In the genomic region with DNA sequence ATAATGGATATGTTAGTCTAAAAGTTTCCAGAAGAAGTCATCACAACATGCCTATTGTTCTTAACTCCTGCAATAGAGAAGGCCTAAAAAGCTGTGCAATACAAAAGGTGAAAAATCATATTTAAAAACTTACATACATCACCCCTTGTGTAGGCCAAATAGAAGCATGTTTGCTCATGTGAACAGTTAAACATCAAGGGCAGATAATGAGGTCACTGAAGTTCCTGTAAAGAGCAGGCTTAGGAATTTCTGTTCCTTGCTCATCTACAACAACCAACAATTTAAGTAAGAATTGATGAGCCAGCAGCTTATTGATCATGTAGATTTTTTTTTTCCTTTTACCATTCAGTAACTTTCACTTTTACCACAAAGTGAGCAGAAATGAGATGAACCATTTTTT, we compare ENCODE assay signal across 22 cellular contexts. TPM values are rescaled to one million over a fixed set of nuclear protein-coding genes. Genes with fewer than 3 reads are reported as not detected.
DNase-seq lines count a peak whose midpoint lies in the region; ATAC-seq, FAIRE-seq and TF ChIP-seq lines count a peak whose summit lies in the region.
"Had no signal": no experiment of that assay in that cellular context is flagged by ENCODE, and none has a peak within 500 bp of the region (broad histone marks: within the 10 kb centered on the region; RNA-seq: fewer than 3 reads in every experiment).

No MANE protein-coding gene starts in this region.

- H3K9me3 Mint-ChIP-seq in activated CD4-positive, alpha-beta memory T cell treated with anti-CD3 and anti-CD28 coated beads for 36 hours, result no peaks in the 10 kb centered on the region
- H3K9me3 Mint-ChIP-seq: CD4-positive, CD25-positive, alpha-beta regulatory T cell; memory B cell; naive thymus-derived CD8-positive, alpha-beta T cell; stimulated activated naive B cell treated with anti-CD40 and anti-IgM and Interleukin-4, amounts not matched to agents 10 μg/mL and 1 μg/mL and 100 μg/mL, for 72 hours; WTC11 had no signal

- H3K4me2 ChIP-seq in A549 (peak overlapping the region; percentile 63), HCT116 (ENCODE audit: low read length) (peak overlapping the region; percentile 77; the same call in 1 of the 2 replicates), hepatocyte (no peak overlapping the region)

- H2AFZ ChIP-seq in HCT116 (ENCODE audit: low read depth, low read length, poor library complexity, severe bottlenecking) (peak overlapping the region; percentile 100), hepatocyte (no peak overlapping the region)

- RAD21 ChIA-PET in HCT116 (lab: Charles Lee; ENCODE audit: low non-redundant PET in 1 of 2, low total read pairs in 2 of 2, uncharacterized antibody in 2 of 2, unreplicated experiment in 2 of 2), result no interaction called here

- ATAC-seq in A549, result peak in 1 of 2 experiments; percentile 37; a peak in 1 of 6 replicates
- no peak for ATAC-seq in HCT116
- no peak for ATAC-seq in body of pancreas
- no peak for ATAC-seq in GM18868 (IDR thresholded peaks at IDR 0.05; ENCODE audit: unreplicated experiment)
- ATAC-seq: naive thymus-derived CD8-positive, alpha-beta T cell; WTC11 had no signal

- peak overlapping the region; percentile 45 for H3K27ac Mint-ChIP-seq in activated CD4-positive, alpha-beta memory T cell treated with anti-CD3 and anti-CD28 coated beads for 36 hours
- H3K27ac Mint-ChIP-seq: memory B cell; stimulated activated naive B cell treated with anti-CD40 and anti-IgM and Interleukin-4, amounts not matched to agents 10 μg/mL and 1 μg/mL and 100 μg/mL, for 72 hours; WTC11 had no signal

- intact Hi-C loops in HCT116 (cut with micrococcal nuclease), result no loop called here
- intact Hi-C loops in activated CD4-positive, alpha-beta memory T cell treated with anti-CD3 and anti-CD28 coated beads for 36 hours (cut with micrococcal nuclease), result no loop called here
- intact Hi-C loops in body of pancreas (cut with DNase I), result no loop called here

- H3K4me3 Mint-ChIP-seq in activated CD4-positive, alpha-beta memory T cell treated with anti-CD3 and anti-CD28 coated beads for 36 hours, result no peak overlapping the region
- H3K4me3 Mint-ChIP-seq: CD4-positive, CD25-positive, alpha-beta regulatory T cell; memory B cell; WTC11 had no signal

- H3K36me3 ChIP-seq in HCT116 (ENCODE audit: control insufficient read depth in 1 of 2, insufficient read depth in 2 of 2, low read length in 2 of 2), result no peaks in the 10 kb centered on the region
- no peaks in the 10 kb centered on the region for H3K36me3 ChIP-seq in hepatocyte (replicated peaks; ENCODE audit: insufficient read depth, low read depth)
- no peaks in the 10 kb centered on the region for H3K36me3 ChIP-seq in body of pancreas (replicated peaks in 1 of 2; ENCODE audit: insufficient read depth in 1 of 2, low read depth in 2 of 2)
- no peaks in the 10 kb centered on the region for H3K36me3 ChIP-seq in suprapubic skin
- H3K36me3 ChIP-seq: cardiac muscle cell had no signal

- TF ChIP-seq POLR2A in A549 (IDR thresholded peaks at IDR 0.05; ENCODE audit: low read length) (no peak), HCT116 (IDR thresholded peaks at IDR 0.05; ENCODE audit: borderline replicate concordance, extremely low read depth, insufficient read depth, insufficient read length) (no peak), body of pancreas (IDR thresholded peaks at IDR 0.05) (no peak), suprapubic skin (IDR thresholded peaks at IDR 0.05) (no peak)

- peaks cover 16% of the 10 kb centered on the region for H3K4me1 Mint-ChIP-seq in activated CD4-positive, alpha-beta memory T cell treated with anti-CD3 and anti-CD28 coated beads for 36 hours (ENCODE audit: low read depth)
- H3K4me1 Mint-ChIP-seq: memory B cell had no signal

- no peaks in the 10 kb centered on the region for H3K9me2 ChIP-seq in HCT116 (ENCODE audit: insufficient read depth)
- H3K9me2 ChIP-seq in hepatocyte (replicated peaks; ENCODE audit: insufficient read depth), result no peaks in the 10 kb centered on the region

- H3K27me3 ChIP-seq in HCT116 (ENCODE audit: insufficient read depth, low read length) (no peaks in the 10 kb centered on the region), hepatocyte (no peaks in the 10 kb centered on the region), body of pancreas (no peaks in the 10 kb centered on the region), suprapubic skin (no peaks in the 10 kb centered on the region)
- H3K27me3 ChIP-seq: cardiac muscle cell had no signal

- BruUV-seq in HCT116 (replicated peaks; lab: Mats Ljungman, UMichigan), result no TSS peak

- CTCF ChIA-PET in A549 (lab: Yijun Ruan, JAX), result interaction anchor here (0.6 to 1.5 kb wide), 2 partner anchors 13 to 238 kb away, joined by 3 read pairs; no protein-coding TSS in a partner anchor
- CTCF ChIA-PET in HCT116 (lab: Charles Lee), result interaction anchor here (1.5 kb wide), 1 partner anchor 90 kb away, joined by 3 read pairs; no protein-coding TSS in a partner anchor
- CTCF ChIA-PET in activated CD4-positive, alpha-beta memory T cell treated with anti-CD3 and anti-CD28 coated beads for 36 hours (lab: Charles Lee), result interaction anchor here (1.0 to 4.0 kb wide), 2 partner anchors 12 to 101 kb away, joined by 3 to 23 read pairs; no protein-coding TSS in a partner anchor

- TF ChIP-seq CTCF in A549 (IDR thresholded peaks at IDR 0.05), result no peak
- TF ChIP-seq CTCF in HCT116 (IDR thresholded peaks at IDR 0.05 in 2 of 3, conservative IDR thresholded peaks at IDR 0.05 in 1 of 3; ENCODE audit: borderline replicate concordance in 1 of 3, insufficient read depth in 1 of 3, low read depth in 2 of 3, low read length in 2 of 3), result no peak
- TF ChIP-seq CTCF in hepatocyte (IDR thresholded peaks at IDR 0.05; ENCODE audit: poor library complexity), result no peak
- TF ChIP-seq CTCF in body of pancreas (IDR thresholded peaks at IDR 0.05), result no peak
- TF ChIP-seq CTCF in suprapubic skin (IDR thresholded peaks at IDR 0.05), result no peak

- H3K4me1 ChIP-seq in A549, result peaks cover 18% of the 10 kb centered on the region
- peaks cover 16 to 25% of the 10 kb centered on the region in 2 experiments for H3K4me1 ChIP-seq in HCT116 (ENCODE audit: control insufficient read depth in 1 of 2, insufficient read depth in 2 of 2, low read length in 2 of 2)
- peaks cover 11% of the 10 kb centered on the region for H3K4me1 ChIP-seq in hepatocyte (ENCODE audit: insufficient read depth)
- H3K4me1 ChIP-seq in body of pancreas, result no peaks in the 10 kb centered on the region
- no peaks in the 10 kb centered on the region for H3K4me1 ChIP-seq in suprapubic skin

- H3K9me3 ChIP-seq in A549 (no peaks in the 10 kb centered on the region), HCT116 (ENCODE audit: control insufficient read depth in 1 of 2, insufficient read depth in 1 of 2, low read depth in 1 of 2, low read length in 2 of 2) (no peaks in the 10 kb centered on the region), hepatocyte (ENCODE audit: low read depth) (no peaks in the 10 kb centered on the region), body of pancreas (no peaks in the 10 kb centered on the region), suprapubic skin (no peaks in the 10 kb centered on the region)

- H3K4me3 ChIP-seq in A549 (no peak overlapping the region), HCT116 (replicated peaks in 1 of 2; ENCODE audit: low read depth in 1 of 2, low read length in 2 of 2) (no peak overlapping the region), hepatocyte (no peak overlapping the region), body of pancreas (no peak overlapping the region), suprapubic skin (no peak overlapping the region)
- H3K4me3 ChIP-seq: cardiac muscle cell, GM23248 had no signal

- no peaks in the 10 kb centered on the region for H3K79me2 ChIP-seq in HCT116 (ENCODE audit: insufficient read depth, low read length)
- no peaks in the 10 kb centered on the region for H3K79me2 ChIP-seq in hepatocyte

- TF ChIP-seq EP300 in A549 (IDR thresholded peaks at IDR 0.05) (no peak), suprapubic skin (IDR thresholded peaks at IDR 0.05) (no peak)

- no peaks in the 10 kb centered on the region for H3K27me3 Mint-ChIP-seq in activated CD4-positive, alpha-beta memory T cell treated with anti-CD3 and anti-CD28 coated beads for 36 hours
- H3K27me3 Mint-ChIP-seq: memory B cell; naive thymus-derived CD8-positive, alpha-beta T cell; stimulated activated naive B cell treated with anti-CD40 and anti-IgM and Interleukin-4, amounts not matched to agents 10 μg/mL and 1 μg/mL and 100 μg/mL, for 72 hours had no signal

- POLR2A ChIA-PET in A549 (lab: Yijun Ruan, JAX), result interaction anchor here (0.6 to 0.7 kb wide), 3 partner anchors 31 to 242 kb away, joined by 3 to 5 read pairs (median 3); no protein-coding TSS in a partner anchor
- POLR2A ChIA-PET in HCT116 (lab: Charles Lee), result interaction anchor here (1.3 to 2.3 kb wide), 3 partner anchors 8 to 114 kb away, joined by 3 to 5 read pairs (median 3); a partner anchor contains a TSS
- POLR2A ChIA-PET in activated CD4-positive, alpha-beta memory T cell treated with anti-CD3 and anti-CD28 coated beads for 36 hours (lab: Charles Lee), result interaction anchor here (1.1 to 2.2 kb wide), 2 partner anchors 8 to 11 kb away, joined by 5 to 11 read pairs; a partner anchor contains a TSS

- H3K9ac ChIP-seq in HCT116 (ENCODE audit: low read length), result no peak overlapping the region
- H3K9ac ChIP-seq: GM23248 had no signal

- H3K36me3 Mint-ChIP-seq in activated CD4-positive, alpha-beta memory T cell treated with anti-CD3 and anti-CD28 coated beads for 36 hours, result peaks cover 2% of the 10 kb centered on the region
- H3K36me3 Mint-ChIP-seq: CD4-positive, CD25-positive, alpha-beta regulatory T cell; memory B cell; naive thymus-derived CD8-positive, alpha-beta T cell; WTC11 had no signal

- no peak for FAIRE-seq in A549 (lab: Jason Lieb, UNC)
- FAIRE-seq: GM12891 had no signal

- DNase-seq in A549 (ENCODE audit: low read depth in 1 of 2, low spot score in 1 of 2) (no peak), HCT116 (ENCODE audit: low read depth, low spot score) (no peak), hepatocyte (ENCODE audit: low spot score) (no peak), body of pancreas (no peak), HuH-7 (ENCODE audit: low spot score) (no peak), suprapubic skin (ENCODE audit: low spot score in 2 of 2) (no peak)
- no peak for DNase-seq in activated CD4-positive, alpha-beta memory T cell treated with anti-CD3 and anti-CD28 coated beads for 36 hours
- DNase-seq: activated CD8-positive, alpha-beta memory T cell treated with anti-CD3 and anti-CD28 coated beads for 24 hours; dermis blood vessel endothelial cell; DMS 273 treated with DMSO at 0.1 percent for 48 hours; GM23248; MV-4-11; naive thymus-derived CD8-positive, alpha-beta T cell; NCI-H1694 treated with DMSO at 0.1 percent for 48 hours; NCI-H82; stimulated activated naive B cell treated with anti-CD40 and anti-IgM and Interleukin-4, amounts not matched to agents 10 μg/mL and 1 μg/mL and 100 μg/mL, for 72 hours had no signal

- TF ChIP-seq RAD21 in A549 (conservative IDR thresholded peaks at IDR 0.05 in 1 of 2, IDR thresholded peaks at IDR 0.05 in 1 of 2), result no peak
- no peak for TF ChIP-seq RAD21 in HCT116 (IDR thresholded peaks at IDR 0.05; ENCODE audit: low read depth)

- no peaks in the 10 kb centered on the region for H4K20me1 ChIP-seq in HCT116 (ENCODE audit: insufficient read depth)
- no peaks in the 10 kb centered on the region for H4K20me1 ChIP-seq in hepatocyte (ENCODE audit: insufficient read depth, poor library complexity, severe bottlenecking)

- H3K27ac ChIP-seq in A549 (peak overlapping the region in 1 of 2 experiments; percentile 82; a peak in 3 of 6 replicates), HCT116 (ENCODE audit: low read depth, low read length) (peak overlapping the region; percentile 48; the same call in 1 of the 2 replicates), hepatocyte (peak overlapping the region; percentile 17), body of pancreas (no peak overlapping the region), suprapubic skin (no peak overlapping the region)
- H3K27ac ChIP-seq: cardiac muscle cell had no signal

RNA-seq across cellular contexts. Expression of a gene that starts 7.5 kb away (rescaled TPM):
- polyA plus RNA-seq in A549 (2011; rRNA removed) (47.3 and 49.8 TPM in 2 replicates), A549 (2017; fragmentation: RNase III; extraction: RNeasy Plus Mini Kit Qiagen cat#74134 plus additional on column Dnase treatment) (25.3 to 27.8 TPM (median 26.4 TPM) in 3 replicates), hepatocyte (7.9 and 9.4 TPM in 2 replicates)
- polyA plus RNA-seq in A549 (2012; cell fraction: cytosol; rRNA removed), result 11.8 and 16.6 TPM in 2 replicates
- polyA plus RNA-seq in A549 (2012; cell fraction: nucleus; rRNA removed), result 17.9 and 24.1 TPM in 2 replicates
- polyA minus RNA-seq in A549 (2011; rRNA and poly(A)+ RNA removed), result 39.5 and 40.2 TPM in 2 replicates
- total RNA-seq in HCT116 (2021; ENCODE audit: unreplicated experiment) (51.6 TPM), hepatocyte (29.5 and 31.1 TPM in 2 replicates), body of pancreas (10 to 100 TPM; 15.8 to 20.8 TPM), suprapubic skin (10 to 100 TPM; 38.6 to 46.0 (median 42.5) TPM)
- 14.7 and 18.5 TPM in 2 replicates for polyA plus RNA-seq in HCT116 (2012)
- 10 to 100 TPM; 72.4 to 78.2 TPM for total RNA-seq in activated CD4-positive, alpha-beta memory T cell treated with anti-CD3 and anti-CD28 coated beads for 36 hours

Comparison
In these comparisons a context has a peak if more than half of its experiments do, and no peak if none do; other contexts are left out.
1. H3K27ac ChIP-seq: peak in HCT116 (single experiment) and hepatocyte (single experiment); none in body of pancreas (0 of 4) and suprapubic skin (single experiment).